Comparison of ENCODE assay signal across 32 cellular contexts in the genomic region with DNA sequence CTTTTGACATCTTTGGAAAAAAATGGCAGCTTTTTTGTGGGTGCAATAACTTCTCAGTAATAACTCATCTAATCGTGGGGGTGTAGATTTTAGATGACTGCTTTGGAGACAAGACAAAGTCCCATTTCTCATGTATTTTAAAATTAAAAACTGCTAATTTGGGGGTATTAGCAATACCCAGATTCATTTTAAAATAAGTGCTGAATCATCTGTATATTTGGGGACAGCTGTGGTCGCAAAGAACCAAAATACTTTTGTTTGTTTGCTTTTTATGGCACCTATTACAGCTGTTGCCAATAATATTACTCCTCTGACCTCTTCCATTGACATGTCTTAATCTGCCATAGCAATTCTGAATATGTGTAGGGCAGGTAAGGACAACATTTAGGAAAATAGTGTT. TPM values are rescaled to one million over a fixed set of nuclear protein-coding genes. Genes with fewer than 3 reads are reported as not detected.
DNase-seq lines count a peak whose midpoint lies in the region; ATAC-seq and TF ChIP-seq lines count a peak whose summit lies in the region.
"Had no signal": no experiment of that assay in that cellular context is flagged by ENCODE, and none has a peak within 500 bp of the region (broad histone marks: within the 10 kb centered on the region; RNA-seq: fewer than 3 reads in every experiment).

No MANE protein-coding gene starts in this region.

- ATAC-seq in CD4-positive, alpha-beta T cell (ENCODE audit: poor library complexity): no peak
- ATAC-seq in activated T-helper 17 cell treated with anti-CD3 and anti-CD28 coated beads, Interleukin-2, amount 50 U/mL, for 72 hours (replicated peaks): no peak
- ATAC-seq in memory B cell (ENCODE audit: low read depth) (no peak), gastrocnemius medialis (no peak)
- ATAC-seq: GM12878, PC-3, right cardiac atrium, WTC11 had no signal

- peaks cover 76% of the 10 kb centered on the region for H3K36me3 Mint-ChIP-seq in activated CD4-positive, alpha-beta T cell treated with anti-CD3 and anti-CD28 coated beads, Interleukin-2, amount 10 ng/mL, durations not matched to agents 24 days and 14 days (ENCODE audit: low read depth)
- H3K36me3 Mint-ChIP-seq in CD4-positive, alpha-beta T cell (ENCODE audit: low read depth): peaks cover 97% of the 10 kb centered on the region
- H3K36me3 Mint-ChIP-seq in activated T-helper 17 cell treated with anti-CD3 and anti-CD28 coated beads, Interleukin-2, amount 50 U/mL, for 72 hours (ENCODE audit: low read depth): peaks cover 28% of the 10 kb centered on the region
- H3K36me3 Mint-ChIP-seq in memory B cell: peaks cover 16% of the 10 kb centered on the region

- H3K9me3 ChIP-seq in CD4-positive, alpha-beta T cell (ENCODE audit: control insufficient read depth, low read length): no peaks in the 10 kb centered on the region
- H3K9me3 ChIP-seq in suprapubic skin (no peaks in the 10 kb centered on the region), testis (no peaks in the 10 kb centered on the region), gastrocnemius medialis (no peaks in the 10 kb centered on the region)
- H3K9me3 ChIP-seq: adrenal gland, HAP-1, left ventricle myocardium inferior, transverse colon had no signal

- peak overlapping the region; percentile 12 for H3K27ac Mint-ChIP-seq in activated CD4-positive, alpha-beta T cell treated with anti-CD3 and anti-CD28 coated beads, Interleukin-2, amount 10 ng/mL, durations not matched to agents 24 days and 14 days
- H3K27ac Mint-ChIP-seq in CD4-positive, alpha-beta T cell: peak overlapping the region; percentile 58
- H3K27ac Mint-ChIP-seq in activated T-helper 17 cell treated with anti-CD3 and anti-CD28 coated beads, Interleukin-2, amount 50 U/mL, for 72 hours: peak overlapping the region; percentile 67
- peak overlapping the region; percentile 68 for H3K27ac Mint-ChIP-seq in memory B cell
- H3K27ac Mint-ChIP-seq: endodermal cell, WTC11 had no signal

- no peaks in the 10 kb centered on the region for H3K9me3 Mint-ChIP-seq in activated CD4-positive, alpha-beta T cell treated with anti-CD3 and anti-CD28 coated beads, Interleukin-2, amount 10 ng/mL, durations not matched to agents 24 days and 14 days
- no peaks in the 10 kb centered on the region for H3K9me3 Mint-ChIP-seq in CD4-positive, alpha-beta T cell
- H3K9me3 Mint-ChIP-seq in activated T-helper 17 cell treated with anti-CD3 and anti-CD28 coated beads, Interleukin-2, amount 50 U/mL, for 72 hours: no peaks in the 10 kb centered on the region
- no peaks in the 10 kb centered on the region for H3K9me3 Mint-ChIP-seq in memory B cell
- H3K9me3 Mint-ChIP-seq: endodermal cell, WTC11 had no signal

- H3K4me1 Mint-ChIP-seq in activated CD4-positive, alpha-beta T cell treated with anti-CD3 and anti-CD28 coated beads, Interleukin-2, amount 10 ng/mL, durations not matched to agents 24 days and 14 days: peaks cover 43% of the 10 kb centered on the region
- peaks cover 44% of the 10 kb centered on the region for H3K4me1 Mint-ChIP-seq in CD4-positive, alpha-beta T cell (ENCODE audit: low read depth)
- peaks cover 6% of the 10 kb centered on the region for H3K4me1 Mint-ChIP-seq in activated T-helper 17 cell treated with anti-CD3 and anti-CD28 coated beads, Interleukin-2, amount 50 U/mL, for 72 hours
- peaks cover 6% of the 10 kb centered on the region for H3K4me1 Mint-ChIP-seq in memory B cell
- H3K4me1 Mint-ChIP-seq: endodermal cell, WTC11 had no signal

- WGBS in suprapubic skin: 94% methylated on average over 2 of the region's 2 CpGs
- WGBS in testis, 2 donors: 87 to 92% methylated on average over 2 of the region's 2 CpGs

- TF ChIP-seq POLR2A in suprapubic skin (IDR thresholded peaks at IDR 0.05) (no peak), testis (IDR thresholded peaks at IDR 0.05) (no peak), gastrocnemius medialis (IDR thresholded peaks at IDR 0.05) (no peak)

- H3K4me3 ChIP-seq in suprapubic skin (no peak overlapping the region), testis (no peak overlapping the region), gastrocnemius medialis (no peak overlapping the region)
- H3K4me3 ChIP-seq: adrenal gland, GM12878, HAP-1, left ventricle myocardium inferior, transverse colon had no signal

- in situ Hi-C loops in gastrocnemius medialis (cut with MboI; ENCODE audit: low sequenced_read_pairs in 4 of 4): no loop called here

- POLR2A ChIA-PET in CD4-positive, alpha-beta T cell (lab: Charles Lee): interaction anchor here (1.0 to 2.7 kb wide), 6 partner anchors 8 to 83 kb away, joined by 4 to 14 read pairs (median 5); a partner anchor contains a TSS

- intact Hi-C loops in activated CD4-positive, alpha-beta T cell treated with anti-CD3 and anti-CD28 coated beads, Interleukin-2, amount 10 ng/mL, durations not matched to agents 24 days and 14 days (cut with micrococcal nuclease): loop anchor here (5.0 kb wide), 1 partner anchor 34 kb away; no protein-coding TSS in a partner anchor
- intact Hi-C loops in CD4-positive, alpha-beta T cell (cut with DNase I, micrococcal nuclease): loop anchor here in 1 of 2 experiments (5.0 kb wide), 1 partner anchor 66 kb away; no protein-coding TSS in a partner anchor
- intact Hi-C loops in testis (cut with DNase I; ENCODE audit: low total_unique reads): no loop called here
- intact Hi-C loops in gastrocnemius medialis (cut with DNase I; ENCODE audit: low total_unique reads): no loop called here

- no peak overlapping the region for H3K27ac ChIP-seq in CD4-positive, alpha-beta T cell (ENCODE audit: low read depth, low read length)
- H3K27ac ChIP-seq in suprapubic skin (no peak overlapping the region), testis (no peak overlapping the region), gastrocnemius medialis (no peak overlapping the region)
- H3K27ac ChIP-seq: adrenal gland, HL-60, left ventricle myocardium inferior, transverse colon had no signal

- H3K27me3 Mint-ChIP-seq in activated CD4-positive, alpha-beta T cell treated with anti-CD3 and anti-CD28 coated beads, Interleukin-2, amount 10 ng/mL, durations not matched to agents 24 days and 14 days: no peaks in the 10 kb centered on the region
- no peaks in the 10 kb centered on the region for H3K27me3 Mint-ChIP-seq in CD4-positive, alpha-beta T cell
- H3K27me3 Mint-ChIP-seq in activated T-helper 17 cell treated with anti-CD3 and anti-CD28 coated beads, Interleukin-2, amount 50 U/mL, for 72 hours: no peaks in the 10 kb centered on the region
- H3K27me3 Mint-ChIP-seq in memory B cell: no peaks in the 10 kb centered on the region

- DNase-seq in activated CD4-positive, alpha-beta T cell treated with anti-CD3 and anti-CD28 coated beads, Interleukin-2, amount 10 ng/mL, durations not matched to agents 24 days and 14 days: no peak
- DNase-seq in activated CD4-positive, alpha-beta T cell treated with anti-CD3 and anti-CD28 coated beads, Interleukin-2, amount 50 U/mL, for 1 hour: no peak
- no peak for DNase-seq in CD4-positive, alpha-beta T cell
- DNase-seq in memory B cell (ENCODE audit: low spot score in 2 of 2) (no peak), suprapubic skin (ENCODE audit: low spot score in 2 of 2) (no peak), testis (no peak), gastrocnemius medialis (no peak)
- DNase-seq: 8988T; activated CD4-positive, alpha-beta T cell treated with anti-CD3 and anti-CD28 coated beads, Interleukin-2, amount 50 U/mL, for 4 hours; activated CD8-positive, alpha-beta memory T cell treated with anti-CD3 and anti-CD28 coated beads, Interleukin-2, amount 50 U/mL, for 48 hours; activated effector memory CD4-positive, alpha-beta T cell treated with anti-CD3 and anti-CD28 coated beads, Interleukin-2, amount 50 U/mL, for 16 hours; adrenal gland; central memory CD4-positive, alpha-beta T cell; dermis blood vessel endothelial cell; endodermal cell; islet precursor cell; left ventricle myocardium inferior; MM.1S; NCI-H1436; NCI-H2081; NCI-H2227 treated with DMSO at 0.1 percent for 48 hours; NCI-H526 treated with DMSO at 0.1 percent for 48 hours; PC-3; right cardiac atrium; stimulated activated CD8-positive, alpha-beta memory T cell treated with anti-CD3 and anti-CD28 coated beads, Interleukin-4, amount 100 ng/mL, for 48 hours; T-helper 1 cell; transverse colon had no signal

- no peak for TF ChIP-seq EP300 in suprapubic skin (IDR thresholded peaks at IDR 0.05)

- H3K36me3 ChIP-seq in suprapubic skin (peaks cover 83% of the 10 kb centered on the region), testis (ENCODE audit: low read depth, missing control alignments) (no peaks in the 10 kb centered on the region), gastrocnemius medialis (peaks cover 0 to 74% of the 10 kb centered on the region in 2 donors)

- CTCF ChIA-PET in CD4-positive, alpha-beta T cell (lab: Charles Lee): interaction anchor here (0.8 kb wide), 1 partner anchor 58 kb away, joined by 3 read pairs; no protein-coding TSS in a partner anchor

- H3K4me1 ChIP-seq in suprapubic skin: no peaks in the 10 kb centered on the region
- no peaks in the 10 kb centered on the region for H3K4me1 ChIP-seq in testis
- no peaks in the 10 kb centered on the region for H3K4me1 ChIP-seq in gastrocnemius medialis
- H3K4me1 ChIP-seq: HAP-1, transverse colon had no signal

- no peaks in the 10 kb centered on the region for H3K27me3 ChIP-seq in CD4-positive, alpha-beta T cell (ENCODE audit: control insufficient read depth, insufficient read depth, low read length)
- H3K27me3 ChIP-seq in suprapubic skin (no peaks in the 10 kb centered on the region), testis (no peaks in the 10 kb centered on the region), gastrocnemius medialis (no peaks in the 10 kb centered on the region)
- H3K27me3 ChIP-seq: adrenal gland, transverse colon had no signal

- H3K4me3 Mint-ChIP-seq in activated CD4-positive, alpha-beta T cell treated with anti-CD3 and anti-CD28 coated beads, Interleukin-2, amount 10 ng/mL, durations not matched to agents 24 days and 14 days: no peak overlapping the region
- H3K4me3 Mint-ChIP-seq in CD4-positive, alpha-beta T cell: no peak overlapping the region
- no peak overlapping the region for H3K4me3 Mint-ChIP-seq in activated T-helper 17 cell treated with anti-CD3 and anti-CD28 coated beads, Interleukin-2, amount 50 U/mL, for 72 hours
- no peak overlapping the region for H3K4me3 Mint-ChIP-seq in memory B cell
- H3K4me3 Mint-ChIP-seq: endodermal cell, WTC11 had no signal

- no peak for TF ChIP-seq CTCF in CD4-positive, alpha-beta T cell (IDR thresholded peaks at IDR 0.05)
- no peak for TF ChIP-seq CTCF in suprapubic skin (IDR thresholded peaks at IDR 0.05)
- TF ChIP-seq CTCF in testis (IDR thresholded peaks at IDR 0.05): no peak
- TF ChIP-seq CTCF in gastrocnemius medialis (IDR thresholded peaks at IDR 0.05 in 4 of 5, conservative IDR thresholded peaks at IDR 0.05 in 1 of 5): no peak

RNA-seq across cellular contexts. Expression of a gene that starts 45.4 kb away (rescaled TPM):
- total RNA-seq in activated CD4-positive, alpha-beta T cell treated with anti-CD3 and anti-CD28 coated beads, Interleukin-2, amount 10 ng/mL, durations not matched to agents 24 days and 14 days: 152 and 160 TPM in 2 replicates
- total RNA-seq in CD4-positive, alpha-beta T cell: 10 to 100 TPM; 56.6 to 57.8 TPM
- 100 to 1,000 TPM; 163 to 363 TPM for total RNA-seq in activated T-helper 17 cell treated with anti-CD3 and anti-CD28 coated beads, Interleukin-2, amount 50 U/mL, for 72 hours
- 10 to 100 TPM; 33.5 to 60.7 (median 37.6) TPM for total RNA-seq in suprapubic skin
- 10 to 100 TPM; 52.7 to 60.5 TPM for total RNA-seq in testis
- polyA plus RNA-seq in testis (ENCODE audit: insufficient read depth, low read depth, low replicate concordance): 87.1 TPM
- 10 to 100 TPM; 23.0 to 36.9 (median 28.6) TPM for total RNA-seq in gastrocnemius medialis

Comparison
In these comparisons a context has a peak if more than half of its experiments do, and no peak if none do; other contexts are left out.
1. H3K27ac Mint-ChIP-seq: peak in every context shown above with its lines; median percentile 68 in memory B cell; 67 in activated T-helper 17 cell treated with anti-CD3 and anti-CD28 coated beads, Interleukin-2, amount 50 U/mL, for 72 hours; 58 in CD4-positive, alpha-beta T cell; 12 in activated CD4-positive, alpha-beta T cell treated with anti-CD3 and anti-CD28 coated beads, Interleukin-2, amount 10 ng/mL, durations not matched to agents 24 days and 14 days.